Comparison of ENCODE assay signal across 19 cellular contexts in genomic region chr1:93519196-93519825, GRCh38.
DNase-seq lines count a peak whose midpoint lies in the region; ATAC-seq, FAIRE-seq and TF ChIP-seq lines count a peak whose summit lies in the region.
"Had no signal": no experiment of that assay in that cellular context is flagged by ENCODE, and none has a peak within 500 bp of the region (broad histone marks: within the 10 kb centered on the region; RNA-seq: fewer than 3 reads in every experiment).

No MANE protein-coding gene starts in this region.

- no peaks in the 10 kb centered on the region for H3K36me3 Mint-ChIP-seq in activated naive CD4-positive, alpha-beta T cell treated with anti-CD3 and anti-CD28 coated beads for 36 hours (ENCODE audit: low read depth)
- H3K36me3 Mint-ChIP-seq: CD8-positive, alpha-beta memory T cell; stimulated activated naive B cell treated with anti-CD40 and anti-IgM and Interleukin-4, amounts not matched to agents 10 μg/mL and 1 μg/mL and 100 μg/mL, for 72 hours had no signal

- no peak for TF ChIP-seq EP300 in HepG2 (IDR thresholded peaks at IDR 0.05; ENCODE audit: low read depth in 2 of 2, low read length in 2 of 2)
- no peak for TF ChIP-seq EP300 in HepG2 (CRISPR knock-in tag; IDR thresholded peaks at IDR 0.05; ENCODE audit: borderline replicate concordance)

- no peak for ATAC-seq in HepG2
- no peak for ATAC-seq in right lobe of liver
- ATAC-seq in GM19328 (IDR thresholded peaks at IDR 0.05; ENCODE audit: unreplicated experiment), result no peak
- ATAC-seq: stimulated activated naive B cell treated with anti-CD40 and anti-IgM and Interleukin-4, amounts not matched to agents 10 μg/mL and 1 μg/mL and 100 μg/mL, for 72 hours had no signal

- intact Hi-C loops in HepG2 (cut with micrococcal nuclease; ENCODE audit: unreplicated experiment), result no loop called here
- intact Hi-C loops in right lobe of liver (cut with DNase I), result no loop called here
- intact Hi-C loops in activated naive CD4-positive, alpha-beta T cell treated with anti-CD3 and anti-CD28 coated beads for 36 hours (cut with micrococcal nuclease), result no loop called here

- H3K4me1 Mint-ChIP-seq in activated naive CD4-positive, alpha-beta T cell treated with anti-CD3 and anti-CD28 coated beads for 36 hours (ENCODE audit: low read depth), result no peaks in the 10 kb centered on the region
- H3K4me1 Mint-ChIP-seq: activated CD4-positive, alpha-beta T cell treated with anti-CD3 and anti-CD28 coated beads, Interleukin-2, amount 10 ng/mL, durations not matched to agents 24 days and 14 days; CD8-positive, alpha-beta memory T cell had no signal

- H2AFZ ChIP-seq in HepG2 (ENCODE audit: low read length), result no peak overlapping the region

- 95% methylated on average over 3 of the region's 3 CpGs for WGBS in HepG2 (ENCODE audit: low lambda C conversion rate)
- WGBS in right lobe of liver (ENCODE audit: insufficient coverage, low coverage, low lambda C conversion rate, missing lambda C conversion rate), result 63% methylated on average over 3 of the region's 3 CpGs

- no peaks in the 10 kb centered on the region for H4K20me1 ChIP-seq in HepG2 (ENCODE audit: insufficient read depth, low read length)

- peaks cover 5% of the 10 kb centered on the region for H3K27me3 Mint-ChIP-seq in activated naive CD4-positive, alpha-beta T cell treated with anti-CD3 and anti-CD28 coated beads for 36 hours (ENCODE audit: low read depth)
- H3K27me3 Mint-ChIP-seq: activated T-cell treated with anti-CD3 and anti-CD28 coated beads, Interleukin-2, amount 50 U/mL, for 24 hours; dendritic cell treated with granulocyte-macrophage colony-stimulating factor and Interleukin-4, amounts not matched to agents 40 ng/mL and 50 ng/mL, for 4 days; stimulated activated naive B cell treated with anti-CD40 and anti-IgM and Interleukin-4, amounts not matched to agents 10 μg/mL and 1 μg/mL and 100 μg/mL, for 72 hours had no signal

- in situ Hi-C loops in HepG2 (cut with HindIII; ENCODE audit: extremely low pct_ligation_motif_present, low pct_unique_long_range_greater_than_20kb), result no loop called here
- in situ Hi-C loops in astrocyte of the spinal cord (cut with HindIII; ENCODE audit: low sequenced_read_pairs), result no loop called here

- no TSS peak for BruUV-seq in HepG2 (replicated peaks; lab: Mats Ljungman, UMichigan)

- no peak overlapping the region for H3K4me2 ChIP-seq in HepG2 (ENCODE audit: low read depth, low read length)

- no peak for FAIRE-seq in HepG2 (lab: Jason Lieb, UNC)
- FAIRE-seq: A204.1 had no signal

- H3K4me1 ChIP-seq in HepG2 (ENCODE audit: insufficient read depth, low read length), result peaks cover 9% of the 10 kb centered on the region; the same call in 1 of the 2 replicates
- no peaks in the 10 kb centered on the region for H3K4me1 ChIP-seq in right lobe of liver
- H3K4me1 ChIP-seq: esophagus squamous epithelium had no signal

- H3K9ac ChIP-seq in HepG2 (ENCODE audit: insufficient read depth, low read depth, low read length), result no peak overlapping the region

- no peak overlapping the region for H3K27ac ChIP-seq in HepG2 (ENCODE audit: extremely low read length, insufficient read depth, low read length)
- no peak overlapping the region for H3K27ac ChIP-seq in right lobe of liver
- H3K27ac ChIP-seq: esophagus squamous epithelium had no signal

- H3K9me3 Mint-ChIP-seq in activated naive CD4-positive, alpha-beta T cell treated with anti-CD3 and anti-CD28 coated beads for 36 hours, result no peaks in the 10 kb centered on the region
- H3K9me3 Mint-ChIP-seq: activated CD4-positive, alpha-beta T cell treated with anti-CD3 and anti-CD28 coated beads, Interleukin-2, amount 10 ng/mL, durations not matched to agents 24 days and 14 days; activated T-cell treated with anti-CD3 and anti-CD28 coated beads, Interleukin-2, amount 50 U/mL, for 24 hours; dendritic cell treated with granulocyte-macrophage colony-stimulating factor and Interleukin-4, amounts not matched to agents 40 ng/mL and 50 ng/mL, for 4 days; stimulated activated naive B cell treated with anti-CD40 and anti-IgM and Interleukin-4, amounts not matched to agents 10 μg/mL and 1 μg/mL and 100 μg/mL, for 72 hours had no signal

- H3K27me3 ChIP-seq in HepG2 (ENCODE audit: control insufficient read depth in 1 of 2, insufficient read depth in 2 of 2, low read length in 2 of 2) (no peaks in the 10 kb centered on the region), right lobe of liver (no peaks in the 10 kb centered on the region)
- H3K27me3 ChIP-seq: esophagus squamous epithelium had no signal

- POLR2A ChIA-PET in HepG2 (lab: Yijun Ruan, JAX), result no interaction called here

- DNase-seq in HepG2 (ENCODE audit: low spot score) (no peak), right lobe of liver (no peak), astrocyte of the spinal cord (ENCODE audit: low read depth, low spot score) (peak; percentile 10), glomerular visceral epithelial cell (ENCODE audit: extremely low spot score) (peak; percentile 7), H4 (ENCODE audit: low spot score) (no peak)
- no peak for DNase-seq in activated naive CD4-positive, alpha-beta T cell treated with anti-CD3 and anti-CD28 coated beads for 36 hours
- DNase-seq in activated naive CD4-positive, alpha-beta T cell treated with anti-CD3 and anti-CD28 coated beads, Interleukin-2, amount 50 U/mL, for 16 hours, result no peak
- DNase-seq: activated CD4-positive, alpha-beta T cell treated with anti-CD3 and anti-CD28 coated beads, Interleukin-2, amount 10 ng/mL, durations not matched to agents 24 days and 14 days; activated T-cell treated with anti-CD3 and anti-CD28 coated beads, Interleukin-2, amount 50 U/mL, for 24 hours; CD8-positive, alpha-beta memory T cell; esophagus squamous epithelium; Kasumi-1; mesendoderm; NCI-H187; NCI-H526; stimulated activated naive B cell treated with anti-CD40 and anti-IgM and Interleukin-4, amounts not matched to agents 10 μg/mL and 1 μg/mL and 100 μg/mL, for 72 hours had no signal

- TF ChIP-seq RAD21 in HepG2 (CRISPR knock-in tag; IDR thresholded peaks at IDR 0.05), result no peak

- CTCF ChIA-PET in HepG2 (lab: Yijun Ruan, JAX; ENCODE audit: low intra/inter-chr PET ratio, low total read pairs), result no interaction called here
- CTCF ChIA-PET in activated naive CD4-positive, alpha-beta T cell treated with anti-CD3 and anti-CD28 coated beads for 36 hours (lab: Charles Lee), result no interaction called here

- no peak overlapping the region for H3K4me3 Mint-ChIP-seq in activated naive CD4-positive, alpha-beta T cell treated with anti-CD3 and anti-CD28 coated beads for 36 hours
- H3K4me3 Mint-ChIP-seq: activated CD4-positive, alpha-beta T cell treated with anti-CD3 and anti-CD28 coated beads, Interleukin-2, amount 10 ng/mL, durations not matched to agents 24 days and 14 days; activated T-cell treated with anti-CD3 and anti-CD28 coated beads, Interleukin-2, amount 50 U/mL, for 24 hours; CD8-positive, alpha-beta memory T cell; dendritic cell treated with granulocyte-macrophage colony-stimulating factor and Interleukin-4, amounts not matched to agents 40 ng/mL and 50 ng/mL, for 4 days; stimulated activated naive B cell treated with anti-CD40 and anti-IgM and Interleukin-4, amounts not matched to agents 10 μg/mL and 1 μg/mL and 100 μg/mL, for 72 hours had no signal

- TF ChIP-seq POLR2A in HepG2 (IDR thresholded peaks at IDR 0.05; ENCODE audit: insufficient read depth in 1 of 2, low read depth in 2 of 2, low read length in 2 of 2) (no peak), right lobe of liver (IDR thresholded peaks at IDR 0.05) (no peak)

- no peaks in the 10 kb centered on the region for H3K79me2 ChIP-seq in HepG2 (ENCODE audit: insufficient read depth, low read length)

- no peak for TF ChIP-seq CTCF in HepG2 (CRISPR knock-in tag; IDR thresholded peaks at IDR 0.05)
- TF ChIP-seq CTCF in right lobe of liver (IDR thresholded peaks at IDR 0.05), result no peak
- no peak for TF ChIP-seq CTCF in astrocyte of the spinal cord (IDR thresholded peaks at IDR 0.05; ENCODE audit: low read depth, low read length)

- no peak overlapping the region for H3K27ac Mint-ChIP-seq in activated naive CD4-positive, alpha-beta T cell treated with anti-CD3 and anti-CD28 coated beads for 36 hours
- H3K27ac Mint-ChIP-seq: activated CD4-positive, alpha-beta T cell treated with anti-CD3 and anti-CD28 coated beads, Interleukin-2, amount 10 ng/mL, durations not matched to agents 24 days and 14 days; activated T-cell treated with anti-CD3 and anti-CD28 coated beads, Interleukin-2, amount 50 U/mL, for 24 hours; CD8-positive, alpha-beta memory T cell; dendritic cell treated with granulocyte-macrophage colony-stimulating factor and Interleukin-4, amounts not matched to agents 40 ng/mL and 50 ng/mL, for 4 days; stimulated activated naive B cell treated with anti-CD40 and anti-IgM and Interleukin-4, amounts not matched to agents 10 μg/mL and 1 μg/mL and 100 μg/mL, for 72 hours had no signal

- H3K36me3 ChIP-seq in HepG2 (replicated peaks in 1 of 2; ENCODE audit: control insufficient read depth in 1 of 2, insufficient read depth in 2 of 2, low read length in 2 of 2), result peaks cover 1 to 12% of the 10 kb centered on the region in 2 experiments; a peak in 4 of 5 replicates
- no peaks in the 10 kb centered on the region for H3K36me3 ChIP-seq in right lobe of liver
- H3K36me3 ChIP-seq: esophagus squamous epithelium had no signal

- no peak overlapping the region for H3K4me3 ChIP-seq in HepG2 (replicated peaks in 1 of 3; ENCODE audit: insufficient read depth in 1 of 3, low read depth in 2 of 3, low read length in 3 of 3)
- no peak overlapping the region for H3K4me3 ChIP-seq in right lobe of liver
- H3K4me3 ChIP-seq in astrocyte of the spinal cord (ENCODE audit: low read depth, low read length), result no peak overlapping the region
- H3K4me3 ChIP-seq: esophagus squamous epithelium had no signal

- no peaks in the 10 kb centered on the region for H3K9me3 ChIP-seq in HepG2 (ENCODE audit: low read length)
- H3K9me3 ChIP-seq in right lobe of liver, result no peaks in the 10 kb centered on the region
- H3K9me3 ChIP-seq: esophagus squamous epithelium had no signal

TF ChIP-seq in HepG2, 621 proteins besides CTCF, POLR2A, EP300 and RAD21 (continues in another document):
- no peak for TF ChIP-seq ZNF672 (CRISPR knock-in tag; IDR thresholded peaks at IDR 0.05)
- TF ChIP-seq ATF7-NPFF (CRISPR knock-in tag; IDR thresholded peaks at IDR 0.05; ENCODE audit: low read depth), result no peak
- peak; percentile 70 to 84; a peak in 3 of 4 replicates for TF ChIP-seq MAFK (conservative IDR thresholded peaks at IDR 0.05 in 1 of 2, IDR thresholded peaks at IDR 0.05 in 1 of 2; ENCODE audit: low read length in 2 of 2)
- no peak for TF ChIP-seq TFDP1 (CRISPR knock-in tag; IDR thresholded peaks at IDR 0.05; ENCODE audit: borderline replicate concordance)

Comparison
In these comparisons a context has a peak if more than half of its experiments do, and no peak if none do; other contexts are left out.
1. DNase-seq: peak in astrocyte of the spinal cord (single experiment) and glomerular visceral epithelial cell (single experiment); none in HepG2 (single experiment), right lobe of liver (0 of 3), H4 (single experiment), activated naive CD4-positive, alpha-beta T cell treated with anti-CD3 and anti-CD28 coated beads for 36 hours (single experiment) and activated naive CD4-positive, alpha-beta T cell treated with anti-CD3 and anti-CD28 coated beads, Interleukin-2, amount 50 U/mL, for 16 hours (single experiment).